In the genomic region with DNA sequence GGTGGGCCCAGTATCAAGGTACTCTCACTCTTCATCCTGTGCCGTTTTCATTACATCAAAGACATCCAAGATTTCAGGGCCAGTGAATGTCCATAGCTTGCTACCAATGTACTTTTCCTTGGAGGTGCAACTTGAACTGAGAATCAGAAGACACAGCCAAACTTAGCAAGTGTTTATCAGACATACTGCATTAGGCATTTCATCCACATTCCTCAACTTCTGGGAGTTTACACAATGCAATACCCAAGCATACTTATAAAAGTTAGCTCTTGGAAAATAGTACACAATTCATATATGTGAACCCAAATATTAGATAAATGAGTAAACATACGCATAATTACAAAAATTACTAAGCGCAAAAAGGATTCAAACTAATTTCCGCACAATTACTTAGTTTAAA, we compare ENCODE assay signal across 32 cellular contexts.
"Had no signal": no experiment of that assay in that cellular context is flagged by ENCODE, and none has a peak within 500 bp of the region (broad histone marks: within the 10 kb centered on the region; RNA-seq: fewer than 3 reads in every experiment).

No MANE protein-coding gene starts in this region.

- H3K36me3 ChIP-seq: adrenal gland, breast epithelium, Peyer's patch, SJSA1 had no signal

- H3K27me3 Mint-ChIP-seq: activated CD4-positive, alpha-beta T cell treated with anti-CD3 and anti-CD28 coated beads, Interleukin-2, amount 10 ng/mL, durations not matched to agents 24 days and 14 days; activated CD8-positive, alpha-beta T cell treated with anti-CD3 and anti-CD28 coated beads for 36 hours; activated naive CD4-positive, alpha-beta T cell treated with anti-CD3 and anti-CD28 coated beads, Interleukin-2, amount 50 U/mL, for 24 hours; activated naive CD8-positive, alpha-beta T cell treated with anti-CD3 and anti-CD28 coated beads, Interleukin-2, amount 10 ng/mL, durations not matched to agents 7 days and 5 days had no signal

- H3K4me1 ChIP-seq: Peyer's patch, SJSA1 had no signal

- H3K9me3 Mint-ChIP-seq: activated CD4-positive, alpha-beta T cell treated with anti-CD3 and anti-CD28 coated beads, Interleukin-2, amount 10 ng/mL, durations not matched to agents 24 days and 14 days; activated CD8-positive, alpha-beta T cell treated with anti-CD3 and anti-CD28 coated beads for 36 hours; activated naive CD4-positive, alpha-beta T cell treated with anti-CD3 and anti-CD28 coated beads, Interleukin-2, amount 50 U/mL, for 24 hours; activated naive CD8-positive, alpha-beta T cell treated with anti-CD3 and anti-CD28 coated beads, Interleukin-2, amount 10 ng/mL, durations not matched to agents 7 days and 5 days; activated T-cell treated with anti-CD3 and anti-CD28 coated beads, Interleukin-2, amount 50 U/mL, for 24 hours; activated T-helper 2 cell treated with anti-CD3 and anti-CD28 coated beads, Interferon-gamma antibody, Interleukin-2, Interleukin-4, amounts not matched to agents 10 μg/mL and 5 μg/mL and 100 μg/mL, durations not matched to agents 14 hours and 24 hours and 36 hours; T-helper 1 cell treated with Interleukin-12 subunit alpha and Interleukin-12 subunit beta and Interleukin-4 antibody, amounts not matched to agents 30 μg/mL and 1 μg/mL, for 36 hours; T-helper 2 cell treated with Interferon-gamma antibody and Interleukin-4, amounts not matched to agents 5 μg/mL and 100 μg/mL, for 36 hours had no signal

- ATAC-seq: activated CD8-positive, alpha-beta T cell treated with anti-CD3 and anti-CD28 coated beads for 36 hours; body of pancreas; K562 had no signal

- H3K36me3 Mint-ChIP-seq: activated naive CD4-positive, alpha-beta T cell treated with anti-CD3 and anti-CD28 coated beads, Interleukin-2, amount 50 U/mL, for 24 hours; activated naive CD8-positive, alpha-beta T cell treated with anti-CD3 and anti-CD28 coated beads, Interleukin-2, amount 10 ng/mL, durations not matched to agents 7 days and 5 days had no signal

- H3K4me3 ChIP-seq: adrenal gland, body of pancreas, breast epithelium, K562, Peyer's patch, SJSA1 had no signal

- H3K27me3 ChIP-seq: adrenal gland, body of pancreas, breast epithelium, Peyer's patch, SJSA1 had no signal

- H3K9ac ChIP-seq: SK-N-SH had no signal

- DNase-seq: activated CD4-positive, alpha-beta T cell treated with anti-CD3 and anti-CD28 coated beads, Interleukin-2, amount 10 ng/mL, durations not matched to agents 24 days and 14 days; activated CD4-positive, alpha-beta T cell treated with anti-CD3 and anti-CD28 coated beads, Interleukin-2, amount 50 U/mL, for 4 hours; activated CD8-positive, alpha-beta T cell treated with anti-CD3 and anti-CD28 coated beads for 36 hours; activated gamma-delta T cell; activated naive CD4-positive, alpha-beta T cell treated with Interleukin-2 at 50 U/mL for 16 hours; activated naive CD8-positive, alpha-beta T cell treated with anti-CD3 and anti-CD28 coated beads, Interleukin-2, amount 10 ng/mL, durations not matched to agents 7 days and 5 days; activated T-cell treated with anti-CD3 and anti-CD28 coated beads, Interleukin-2, amount 50 U/mL, for 24 hours; adrenal gland; body of pancreas; NCI-H1092 treated with DMSO at 0.1 percent for 48 hours; NCI-H1417; NCI-H146; NCI-H187; NCI-H2029 treated with DMSO at 0.1 percent for 48 hours; NCI-H2107; NCI-H2171; NCI-H510A; NCI-H526; NCI-H748 treated with DMSO at 0.1 percent for 48 hours; NK-92 treated with Interleukin-12 subunit alpha and Interleukin-12 subunit beta, amount 100 ng/mL, for 24 hours; PC-3; Peyer's patch; RPMI8226; SHP77 treated with DMSO at 0.1 percent for 48 hours; SK-N-SH had no signal

- H3K9me3 ChIP-seq: adrenal gland, body of pancreas, breast epithelium, Peyer's patch, SJSA1, SK-N-SH had no signal

- H3K27ac Mint-ChIP-seq: activated CD4-positive, alpha-beta T cell treated with anti-CD3 and anti-CD28 coated beads, Interleukin-2, amount 10 ng/mL, durations not matched to agents 24 days and 14 days; activated CD8-positive, alpha-beta T cell treated with anti-CD3 and anti-CD28 coated beads for 36 hours; activated naive CD4-positive, alpha-beta T cell treated with anti-CD3 and anti-CD28 coated beads, Interleukin-2, amount 50 U/mL, for 24 hours; activated naive CD8-positive, alpha-beta T cell treated with anti-CD3 and anti-CD28 coated beads, Interleukin-2, amount 10 ng/mL, durations not matched to agents 7 days and 5 days; activated T-cell treated with anti-CD3 and anti-CD28 coated beads, Interleukin-2, amount 50 U/mL, for 24 hours; activated T-helper 2 cell treated with anti-CD3 and anti-CD28 coated beads, Interferon-gamma antibody, Interleukin-2, Interleukin-4, amounts not matched to agents 10 μg/mL and 5 μg/mL and 100 μg/mL, durations not matched to agents 14 hours and 24 hours and 36 hours; T-helper 1 cell treated with Interleukin-12 subunit alpha and Interleukin-12 subunit beta and Interleukin-4 antibody, amounts not matched to agents 30 μg/mL and 1 μg/mL, for 36 hours; T-helper 2 cell treated with Interferon-gamma antibody and Interleukin-4, amounts not matched to agents 5 μg/mL and 100 μg/mL, for 36 hours had no signal

- H3K4me1 Mint-ChIP-seq: activated CD4-positive, alpha-beta T cell treated with anti-CD3 and anti-CD28 coated beads, Interleukin-2, amount 10 ng/mL, durations not matched to agents 24 days and 14 days; activated naive CD4-positive, alpha-beta T cell treated with anti-CD3 and anti-CD28 coated beads, Interleukin-2, amount 50 U/mL, for 24 hours; activated naive CD8-positive, alpha-beta T cell treated with anti-CD3 and anti-CD28 coated beads, Interleukin-2, amount 10 ng/mL, durations not matched to agents 7 days and 5 days had no signal

- H3K4me3 Mint-ChIP-seq: activated CD4-positive, alpha-beta T cell treated with anti-CD3 and anti-CD28 coated beads, Interleukin-2, amount 10 ng/mL, durations not matched to agents 24 days and 14 days; activated CD8-positive, alpha-beta T cell treated with anti-CD3 and anti-CD28 coated beads for 36 hours; activated naive CD4-positive, alpha-beta T cell treated with anti-CD3 and anti-CD28 coated beads, Interleukin-2, amount 50 U/mL, for 24 hours; activated naive CD8-positive, alpha-beta T cell treated with anti-CD3 and anti-CD28 coated beads, Interleukin-2, amount 10 ng/mL, durations not matched to agents 7 days and 5 days; activated T-cell treated with anti-CD3 and anti-CD28 coated beads, Interleukin-2, amount 50 U/mL, for 24 hours; T-helper 1 cell treated with Interleukin-12 subunit alpha and Interleukin-12 subunit beta and Interleukin-4 antibody, amounts not matched to agents 30 μg/mL and 1 μg/mL, for 36 hours; T-helper 2 cell treated with Interferon-gamma antibody and Interleukin-4, amounts not matched to agents 5 μg/mL and 100 μg/mL, for 36 hours had no signal

- H3K27ac ChIP-seq: adrenal gland, body of pancreas, breast epithelium, Peyer's patch, SJSA1 had no signal
